In the genomic region with DNA sequence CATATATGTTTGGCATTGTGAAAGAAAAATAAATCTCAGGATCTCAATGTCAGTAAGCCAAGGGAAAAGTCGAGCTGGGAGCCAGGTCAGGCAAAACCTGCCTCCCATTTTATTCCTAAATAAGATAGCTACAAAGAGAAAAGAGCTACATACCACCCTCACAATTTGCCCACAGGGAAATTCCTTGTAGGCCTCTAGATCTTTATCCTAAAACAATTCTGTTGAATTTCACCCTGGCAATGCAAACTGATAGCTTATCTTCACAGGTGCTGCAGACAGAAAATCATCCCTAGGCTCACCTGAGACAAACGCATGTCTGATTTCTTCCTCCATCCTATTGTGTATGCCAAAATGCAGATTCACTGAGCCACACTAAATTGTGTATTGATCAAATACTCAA, we compare ENCODE assay signal across 17 cellular contexts.
"Had no signal": no experiment of that assay in that cellular context is flagged by ENCODE, and none has a peak within 500 bp of the region (broad histone marks: within the 10 kb centered on the region; RNA-seq: fewer than 3 reads in every experiment).

No MANE protein-coding gene starts in this region.

- H3K4me1 ChIP-seq: esophagus muscularis mucosa, foreskin keratinocyte, gastroesophageal sphincter, heart left ventricle, left lung, lower lobe of right lung had no signal

- H3K4me3 ChIP-seq: coronary artery, dorsolateral prefrontal cortex, esophagus muscularis mucosa, gastroesophageal sphincter, heart left ventricle, hepatocyte, left lung, lower lobe of right lung had no signal

- H3K4me1 Mint-ChIP-seq: naive thymus-derived CD4-positive, alpha-beta T cell had no signal

- H3K9me3 ChIP-seq: esophagus muscularis mucosa, gastroesophageal sphincter, left lung, lower lobe of right lung had no signal

- H3K27ac Mint-ChIP-seq: effector memory CD8-positive, alpha-beta T cell; naive thymus-derived CD4-positive, alpha-beta T cell had no signal

- H3K4me2 ChIP-seq: hepatocyte had no signal

- H3K4me3 Mint-ChIP-seq: effector memory CD8-positive, alpha-beta T cell; naive thymus-derived CD4-positive, alpha-beta T cell had no signal

- H3K79me2 ChIP-seq: hepatocyte had no signal

- H3K27me3 ChIP-seq: esophagus muscularis mucosa, foreskin keratinocyte, gastroesophageal sphincter, heart left ventricle, hepatocyte, left lung had no signal

- H3K27ac ChIP-seq: coronary artery, dorsolateral prefrontal cortex, esophagus muscularis mucosa, foreskin keratinocyte, gastroesophageal sphincter, heart left ventricle, hepatocyte, left lung, lower lobe of right lung had no signal

- H3K36me3 ChIP-seq: esophagus muscularis mucosa, gastroesophageal sphincter, heart left ventricle, left lung, lower lobe of right lung had no signal

- ATAC-seq: effector memory CD8-positive, alpha-beta T cell; foreskin keratinocyte; gastroesophageal sphincter; heart left ventricle; left cardiac atrium; left lung; left ventricle myocardium superior; lower lobe of right lung; naive thymus-derived CD4-positive, alpha-beta T cell had no signal

- H3K27me3 Mint-ChIP-seq: effector memory CD8-positive, alpha-beta T cell; naive thymus-derived CD4-positive, alpha-beta T cell had no signal

- H3K36me3 Mint-ChIP-seq: naive thymus-derived CD4-positive, alpha-beta T cell had no signal

- DNase-seq: dermis blood vessel endothelial cell; dorsolateral prefrontal cortex; effector CD4-positive, alpha-beta T cell; effector memory CD8-positive, alpha-beta T cell; foreskin keratinocyte; heart left ventricle; left cardiac atrium; left lung; left ventricle myocardium superior; lower lobe of right lung; mesenchymal stem cell; midbrain; naive thymus-derived CD4-positive, alpha-beta T cell had no signal

- H2AFZ ChIP-seq: hepatocyte had no signal
